Comparison of ENCODE assay signal across 1 cellular context in genomic region chr15:32861741-32862140, GRCh38.
A peak's percentile ranks its signal among the peaks of the same experiment; 100 is the strongest.
TF ChIP-seq lines count a peak whose summit lies in the region.

No MANE protein-coding gene starts in this region.

TF ChIP-seq in K562, 482 proteins besides CTCF, POLR2A, EP300 and RAD21 (continued from another document):
- TF ChIP-seq MGA (IDR thresholded peaks at IDR 0.05) (peak; percentile 32; the same call in 1 of the 2 replicates), MCM2 (IDR thresholded peaks at IDR 0.05; ENCODE audit: low read depth) (no peak), USF2 (CRISPR knock-in tag; IDR thresholded peaks at IDR 0.05) (no peak)
- TF ChIP-seq, protein P1, sequence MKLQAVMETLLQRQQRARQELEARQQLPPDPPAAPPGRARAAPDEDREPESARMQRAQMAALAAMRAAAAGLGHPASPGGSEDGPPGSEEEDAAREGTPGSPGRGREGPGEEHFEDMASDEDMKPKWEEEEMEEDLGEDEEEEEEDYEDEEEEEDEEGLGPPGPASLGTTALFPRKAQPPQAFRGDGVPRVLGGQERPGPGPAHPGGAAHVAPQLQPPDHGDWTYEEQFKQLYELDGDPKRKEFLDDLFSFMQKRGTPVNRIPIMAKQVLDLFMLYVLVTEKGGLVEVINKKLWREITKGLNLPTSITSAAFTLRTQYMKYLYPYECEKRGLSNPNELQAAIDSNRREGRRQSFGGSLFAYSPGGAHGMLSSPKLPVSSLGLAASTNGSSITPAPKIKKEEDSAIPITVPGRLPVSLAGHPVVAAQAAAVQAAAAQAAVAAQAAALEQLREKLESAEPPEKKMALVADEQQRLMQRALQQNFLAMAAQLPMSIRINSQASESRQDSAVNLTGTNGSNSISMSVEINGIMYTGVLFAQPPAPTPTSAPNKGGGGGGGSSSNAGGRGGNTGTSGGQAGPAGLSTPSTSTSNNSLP (IDR thresholded peaks at IDR 0.05; ENCODE audit: borderline replicate concordance, low read depth, low read length), result no peak
